ENCODE assay signal across 11 cellular contexts in genomic region chr2:28377984-28378678, GRCh38. TPM values are rescaled to one million over a fixed set of nuclear protein-coding genes. Genes with fewer than 3 reads are reported as not detected.
DNase-seq lines count a peak whose midpoint lies in the region; ATAC-seq and TF ChIP-seq lines count a peak whose summit lies in the region.
"Had no signal": no experiment of that assay in that cellular context is flagged by ENCODE, and none has a peak within 500 bp of the region (broad histone marks: within the 10 kb centered on the region; RNA-seq: fewer than 3 reads in every experiment).

No MANE protein-coding gene starts in this region.

- no peak overlapping the region for H3K4me3 ChIP-seq in right cardiac atrium (ENCODE audit: low read length)
- no peak overlapping the region for H3K4me3 ChIP-seq in right atrium auricular region
- no peak overlapping the region for H3K4me3 ChIP-seq in lower lobe of right lung
- H3K4me3 ChIP-seq in vagina: no peak overlapping the region
- H3K4me3 ChIP-seq: smooth muscle cell had no signal

- H3K36me3 ChIP-seq in right atrium auricular region (no peaks in the 10 kb centered on the region), lower lobe of right lung (no peaks in the 10 kb centered on the region), vagina (no peaks in the 10 kb centered on the region)

- intact Hi-C loops in right cardiac atrium (cut with DNase I) (no loop called here), lower lobe of right lung (cut with DNase I) (no loop called here), vagina (cut with DNase I) (no loop called here)

- H3K9me3 Mint-ChIP-seq in osteocyte (ENCODE audit: unreplicated experiment): no peaks in the 10 kb centered on the region
- H3K9me3 Mint-ChIP-seq: stimulated activated naive CD8-positive, alpha-beta T cell treated with anti-CD3 and anti-CD28 coated beads, Interleukin-15, Interleukin-2, amounts not matched to agents 100 ng/mL and 50 ng/mL, for 24 hours had no signal

- peaks cover 13% of the 10 kb centered on the region for H3K4me1 Mint-ChIP-seq in osteocyte (ENCODE audit: unreplicated experiment)

- H3K4me3 Mint-ChIP-seq in osteocyte (ENCODE audit: unreplicated experiment): no peak overlapping the region
- H3K4me3 Mint-ChIP-seq: stimulated activated naive CD8-positive, alpha-beta T cell treated with anti-CD3 and anti-CD28 coated beads, Interleukin-15, Interleukin-2, amounts not matched to agents 100 ng/mL and 50 ng/mL, for 24 hours had no signal

- H3K27me3 ChIP-seq in right cardiac atrium (ENCODE audit: control insufficient read depth, insufficient read depth) (no peaks in the 10 kb centered on the region), right atrium auricular region (no peaks in the 10 kb centered on the region), lower lobe of right lung (ENCODE audit: low read depth) (no peaks in the 10 kb centered on the region), vagina (no peaks in the 10 kb centered on the region)

- DNase-seq in right cardiac atrium (peak in 2 of 3 donors; percentile 43 to 57), right atrium auricular region (ENCODE audit: low spot score) (no peak), SKM-1 treated with dmso at 0.1 percent for 144 hours (lab: John Stamatoyannopoulos, UW; ENCODE audit: unreplicated experiment) (peak; percentile 67), lower lobe of right lung (peak; percentile 80), vagina (ENCODE audit: extremely low spot score in 2 of 2) (no peak), activated gamma-delta T cell (lab: John Stamatoyannopoulos, UW) (no peak), osteocyte (ENCODE audit: extremely low spot score, unreplicated experiment) (no peak)
- DNase-seq: activated CD8-positive, alpha-beta memory T cell treated with anti-CD3 and anti-CD28 coated beads, Interleukin-2, amount 50 U/mL, for 4 hours had no signal

- 77% methylated on average over 9 of the region's 9 CpGs for WGBS in right cardiac atrium

- TF ChIP-seq POLR2A in vagina (IDR thresholded peaks at IDR 0.05): no peak

- no peaks in the 10 kb centered on the region for H3K27me3 Mint-ChIP-seq in osteocyte (ENCODE audit: unreplicated experiment)
- H3K27me3 Mint-ChIP-seq: stimulated activated naive CD8-positive, alpha-beta T cell treated with anti-CD3 and anti-CD28 coated beads, Interleukin-15, Interleukin-2, amounts not matched to agents 100 ng/mL and 50 ng/mL, for 24 hours had no signal

- no peaks in the 10 kb centered on the region for H3K36me3 Mint-ChIP-seq in osteocyte (ENCODE audit: unreplicated experiment)

- H3K27ac ChIP-seq in right cardiac atrium (ENCODE audit: low read length) (no peak overlapping the region), right atrium auricular region (no peak overlapping the region), lower lobe of right lung (peak overlapping the region; percentile 1), vagina (peak overlapping the region; percentile 79)

- H3K4me1 ChIP-seq in right cardiac atrium (ENCODE audit: control insufficient read depth, insufficient read depth, low read length): no peaks in the 10 kb centered on the region
- H3K4me1 ChIP-seq in right atrium auricular region: no peaks in the 10 kb centered on the region
- H3K4me1 ChIP-seq in lower lobe of right lung: peaks cover 23% of the 10 kb centered on the region
- peaks cover 32% of the 10 kb centered on the region for H3K4me1 ChIP-seq in vagina

- H3K27ac Mint-ChIP-seq in osteocyte (ENCODE audit: unreplicated experiment): no peak overlapping the region

- TF ChIP-seq CTCF in right atrium auricular region (IDR thresholded peaks at IDR 0.05) (no peak), lower lobe of right lung (IDR thresholded peaks at IDR 0.05) (no peak), vagina (IDR thresholded peaks at IDR 0.05) (no peak), osteocyte (IDR thresholded peaks at IDR 0.05) (no peak)

- ATAC-seq in right cardiac atrium (peak; percentile 13 to 32), lower lobe of right lung (peak; percentile 74 to 83), GM18517 (IDR thresholded peaks at IDR 0.05; ENCODE audit: unreplicated experiment) (no peak)

- H3K9me3 ChIP-seq in right cardiac atrium (ENCODE audit: control insufficient read depth, low read length): no peaks in the 10 kb centered on the region
- H3K9me3 ChIP-seq in right atrium auricular region: no peaks in the 10 kb centered on the region
- no peaks in the 10 kb centered on the region for H3K9me3 ChIP-seq in lower lobe of right lung
- no peaks in the 10 kb centered on the region for H3K9me3 ChIP-seq in vagina

RNA-seq across cellular contexts. Expression of gene FOSL2, which starts 14.5 kb away (rescaled TPM):
- total RNA-seq in right cardiac atrium (100 to 1,000 TPM in 1 of 4 donors, 10 to 100 TPM in 3; 38.9 to 128 (median 56.6) TPM), right atrium auricular region (100 to 1,000 TPM in 1 of 2 donors, 10 to 100 TPM in 1; 54.0 to 116 TPM), lower lobe of right lung (74.9 TPM), vagina (213 TPM), osteocyte (82.6 and 83.2 TPM in 2 replicates)
- polyA plus RNA-seq in right cardiac atrium: 46.4 TPM

Comparison
In these comparisons a context has a peak if more than half of its experiments do, and no peak if none do; other contexts are left out.
1. DNase-seq: peak in right cardiac atrium (2 of 3), SKM-1 treated with dmso at 0.1 percent for 144 hours (single experiment) and lower lobe of right lung (single experiment); none in right atrium auricular region (single experiment), vagina (0 of 2), activated gamma-delta T cell (single experiment) and osteocyte (single experiment).
2. H3K27ac ChIP-seq: peak in lower lobe of right lung (single experiment) and vagina (single experiment); none in right cardiac atrium (single experiment) and right atrium auricular region (0 of 2).